Comparison of ENCODE assay signal across 11 cellular contexts in genomic region chr12:27824126-27824842, GRCh38. TPM values are rescaled to one million over a fixed set of nuclear protein-coding genes. Genes with fewer than 3 reads are reported as not detected.
DNase-seq lines count a peak whose midpoint lies in the region; ATAC-seq, FAIRE-seq and TF ChIP-seq lines count a peak whose summit lies in the region.
"Had no signal": no experiment of that assay in that cellular context is flagged by ENCODE, and none has a peak within 500 bp of the region (broad histone marks: within the 10 kb centered on the region; RNA-seq: fewer than 3 reads in every experiment).

No MANE protein-coding gene starts in this region.

- H3K27ac ChIP-seq in SU-DHL-6 (ENCODE audit: low read depth, low read length) (peak overlapping the region; percentile 98), transverse colon (no peak overlapping the region)

- H3K9me3 ChIP-seq in SU-DHL-6 (ENCODE audit: insufficient read depth, low read length) (no peaks in the 10 kb centered on the region), transverse colon (no peaks in the 10 kb centered on the region)
- H3K9me3 ChIP-seq: SK-N-SH had no signal

- intact Hi-C loops in transverse colon (cut with DNase I; ENCODE audit: low total_unique reads) = no loop called here

- peak overlapping the region; percentile 53 for H3K4me3 ChIP-seq in SU-DHL-6 (ENCODE audit: insufficient read depth, low read length, poor library complexity, severe bottlenecking)
- no peak overlapping the region for H3K4me3 ChIP-seq in transverse colon

- peak; percentile 80 for FAIRE-seq in GM12891 (lab: Jason Lieb, UNC)

- in situ Hi-C loops in transverse colon (cut with MboI; ENCODE audit: low pct_ligation_motif_present in 1 of 4, low pct_unique_long_range_greater_than_20kb in 1 of 4, low sequenced_read_pairs in 3 of 4) = no loop called here

- TF ChIP-seq CTCF in SU-DHL-6 (IDR thresholded peaks at IDR 0.05; ENCODE audit: insufficient read depth, low read length, poor library complexity, severe bottlenecking) (no peak), transverse colon (IDR thresholded peaks at IDR 0.05) (no peak)

- peaks cover 0 to 17% (median 11%) of the 10 kb centered on the region in 4 donors for H3K4me1 ChIP-seq in transverse colon

- ATAC-seq in GM19372 (IDR thresholded peaks at IDR 0.05; ENCODE audit: low read depth, unreplicated experiment) (peak; percentile 68), HG03025 (IDR thresholded peaks at IDR 0.05; ENCODE audit: low FRiP score, unreplicated experiment) (peak; percentile 65)

- H3K9ac ChIP-seq in SU-DHL-6 (ENCODE audit: low read length) = peak overlapping the region; percentile 61
- H3K9ac ChIP-seq: SK-N-SH had no signal

- TF ChIP-seq EP300 in transverse colon (IDR thresholded peaks at IDR 0.05; ENCODE audit: low read depth) = no peak

- 64 to 70% methylated on average over 12 of the region's 12 CpGs for WGBS in transverse colon (ENCODE audit: low coverage in 1 of 2), 2 donors

- H3K36me3 ChIP-seq in SU-DHL-6 (ENCODE audit: low read length) (no peaks in the 10 kb centered on the region), transverse colon (no peaks in the 10 kb centered on the region)

- no peak for DNase-seq in GM12891 (ENCODE audit: insufficient read length, low spot score)
- no peak for DNase-seq in SIG-M5 treated with dmso at 0.1 percent for 504 hours (lab: John Stamatoyannopoulos, UW; ENCODE audit: unreplicated experiment)
- no peak for DNase-seq in transverse colon
- DNase-seq in NCI-H146 treated with DMSO at 0.1 percent for 48 hours (lab: John Stamatoyannopoulos, UW; ENCODE audit: unreplicated experiment) = no peak
- DNase-seq in NCI-H1417 treated with DMSO at 0.1 percent for 48 hours (lab: John Stamatoyannopoulos, UW) = no peak
- DNase-seq: hypothalamus, SK-N-SH had no signal

- H3K9me2 ChIP-seq in SU-DHL-6 (replicated peaks; ENCODE audit: insufficient read depth, low read length) = no peaks in the 10 kb centered on the region
- H3K9me2 ChIP-seq: SK-N-SH had no signal

- H3K27me3 ChIP-seq in SU-DHL-6 (ENCODE audit: low read length) (no peaks in the 10 kb centered on the region), transverse colon (no peaks in the 10 kb centered on the region)

- H3K79me2 ChIP-seq in SU-DHL-6 (ENCODE audit: insufficient read depth, low read length) = peaks cover 10% of the 10 kb centered on the region

- peaks cover 42% of the 10 kb centered on the region for H3F3A ChIP-seq in SU-DHL-6 (ENCODE audit: insufficient read depth)

- H4K20me1 ChIP-seq in SU-DHL-6 (ENCODE audit: low read depth, low read length) = no peaks in the 10 kb centered on the region

- TF ChIP-seq POLR2A in GM12891 (IDR thresholded peaks at IDR 0.05; ENCODE audit: low read depth, low read length) = no peak
- TF ChIP-seq POLR2A in transverse colon (IDR thresholded peaks at IDR 0.05) = no peak

- peak overlapping the region; percentile 58 for H3K4me2 ChIP-seq in SU-DHL-6 (ENCODE audit: low read depth, low read length, poor library complexity, severe bottlenecking)
- H3K4me2 ChIP-seq: SK-N-SH had no signal

- H2AFZ ChIP-seq in SU-DHL-6 (ENCODE audit: low read depth, low read length, severe bottlenecking) = no peak overlapping the region

TF ChIP-seq in GM12891, 5 proteins besides CTCF, POLR2A, EP300 and RAD21:
- TF ChIP-seq TAF1 (IDR thresholded peaks at IDR 0.05; ENCODE audit: low read depth, low read length) (no peak), POU2F2 (IDR thresholded peaks at IDR 0.05; ENCODE audit: low read depth, low read length) (peak; percentile 73; the same call in 1 of the 2 replicates), PAX5 (IDR thresholded peaks at IDR 0.05; ENCODE audit: insufficient read depth, low read length, severe bottlenecking) (peak; percentile 74), SPI1 (IDR thresholded peaks at IDR 0.05; ENCODE audit: low read depth, low read length) (no peak), POLR2AphosphoS5 (IDR thresholded peaks at IDR 0.05; ENCODE audit: low read depth, low read length) (no peak)

RNA-seq across cellular contexts. Expression of gene MANSC4, which starts 44.2 kb away (rescaled TPM):
- polyA plus RNA-seq in GM12891 (2012; ENCODE audit: low read depth, missing spikeins) = not detected
- total RNA-seq in transverse colon = not detected
- total RNA-seq: osteocyte had no signal
- polyA plus RNA-seq: SK-N-SH had no signal

RNA-seq across cellular contexts. Expression of gene KLHL42, which starts 44.3 kb away (rescaled TPM):
- 5.7 TPM for polyA plus RNA-seq in GM12891 (2012; ENCODE audit: low read depth, missing spikeins)
- 100 to 1,000 TPM in 1 of 4 donors, 10 to 100 TPM in 3; 14.7 to 104 (median 47.3) TPM for total RNA-seq in transverse colon
